8 cellular contexts compared by ENCODE assay signal in the genomic region with DNA sequence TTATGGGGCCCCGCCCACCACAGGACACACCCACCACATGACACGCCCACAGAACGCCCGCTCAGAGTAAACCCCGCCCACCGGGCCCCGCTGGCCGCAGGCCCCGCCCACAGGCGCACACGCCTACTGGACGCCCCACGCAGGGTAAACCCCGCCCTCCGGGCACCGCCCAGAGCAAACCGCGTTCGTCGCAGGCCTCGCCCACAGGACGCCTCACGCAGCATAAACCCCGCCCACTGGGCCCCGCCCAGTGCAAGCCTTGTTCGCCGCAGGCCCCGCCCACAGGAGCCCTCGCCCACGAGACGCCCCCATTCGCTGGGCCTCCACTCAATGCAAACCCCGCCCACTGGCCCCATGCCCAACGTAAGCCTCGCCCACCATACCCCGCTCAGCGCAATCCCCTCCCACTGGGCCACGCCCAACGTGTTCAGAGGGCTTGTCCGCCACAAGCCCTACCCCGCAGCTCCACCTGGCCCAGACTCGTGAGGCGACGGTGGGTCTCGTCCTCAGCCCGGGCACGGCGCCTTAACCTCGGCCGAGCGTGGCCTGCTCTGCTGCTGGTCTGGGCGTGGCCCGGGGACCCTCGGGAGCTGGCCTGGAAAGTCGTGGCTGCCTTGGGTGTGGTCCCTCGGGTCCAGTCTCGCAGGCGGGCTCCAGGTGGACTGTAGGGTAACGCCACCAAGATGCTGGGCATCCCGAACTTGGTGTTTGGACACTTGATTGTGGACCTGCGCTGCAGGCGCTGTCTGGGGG. TPM values are rescaled to one million over a fixed set of nuclear protein-coding genes. Genes with fewer than 3 reads are reported as not detected.
DNase-seq lines count a peak whose midpoint lies in the region; ATAC-seq and TF ChIP-seq lines count a peak whose summit lies in the region.

No MANE protein-coding gene starts in this region.

- in situ Hi-C loops in GM23248 (cut with MboI), result no loop called here

- no peak overlapping the region for H3K27ac Mint-ChIP-seq in activated T-helper 17 cell treated with anti-CD3 and anti-CD28 coated beads, Interleukin-2, amount 50 U/mL, for 72 hours
- H3K27ac Mint-ChIP-seq in nephron, result peak overlapping the region in 1 of 3 experiments; percentile 61

- no peak overlapping the region for H3K27ac ChIP-seq in GM23248
- H3K27ac ChIP-seq in Karpas-422 (ENCODE audit: low read length), result no peak overlapping the region

- H3K36me3 Mint-ChIP-seq in activated T-helper 17 cell treated with anti-CD3 and anti-CD28 coated beads, Interleukin-2, amount 50 U/mL, for 72 hours (ENCODE audit: low read depth), result no peaks in the 10 kb centered on the region
- H3K36me3 Mint-ChIP-seq in nephron (ENCODE audit: low read depth), result no peaks in the 10 kb centered on the region

- DNase-seq in Daoy (ENCODE audit: low read depth), result peak; percentile 98
- DNase-seq in GM23248, result peak; percentile 97
- DNase-seq in Karpas-422, result peak; percentile 100
- DNase-seq in RPMI8226, result peak; percentile 100
- DNase-seq in fibroblast of the aortic adventitia (ENCODE audit: low read depth), result peak; percentile 93
- DNase-seq in stimulated activated naive CD4-positive, alpha-beta T cell treated with Interleukin-2 at 50 U/mL for 16 hours (lab: John Stamatoyannopoulos, UW), result peak; percentile 95

- H4K20me1 ChIP-seq in GM23248 (ENCODE audit: insufficient read depth), result no peaks in the 10 kb centered on the region
- 0 out of 2 replicates have a peak, but pooled peaks cover 4% of the 10 kb centered on the region for H4K20me1 ChIP-seq in Karpas-422 (ENCODE audit: insufficient read depth, low read depth, low read length)

- 13 to 15% methylated on average over 36 to 60 of the region's 62 CpGs for WGBS in GM23248 (ENCODE audit: low coverage in 1 of 2, low lambda C conversion rate in 2 of 2, missing lambda C conversion rate in 2 of 2), 2 experiments

- no peaks in the 10 kb centered on the region for H3F3A ChIP-seq in GM23248 (ENCODE audit: insufficient read depth)

- H3K79me2 ChIP-seq in GM23248 (ENCODE audit: insufficient read depth) (no peaks in the 10 kb centered on the region), Karpas-422 (ENCODE audit: low read length) (no peaks in the 10 kb centered on the region)

- H3K9me3 Mint-ChIP-seq in activated T-helper 17 cell treated with anti-CD3 and anti-CD28 coated beads, Interleukin-2, amount 50 U/mL, for 72 hours, result no peaks in the 10 kb centered on the region
- H3K9me3 Mint-ChIP-seq in nephron, result no peaks in the 10 kb centered on the region

- no peak for TF ChIP-seq CTCF in fibroblast of the aortic adventitia (IDR thresholded peaks at IDR 0.05; ENCODE audit: insufficient read depth, low read length)
- TF ChIP-seq CTCF in nephron (IDR thresholded peaks at IDR 0.05; ENCODE audit: unreplicated experiment in 3 of 3), result no peak

- H3K9me2 ChIP-seq in GM23248 (ENCODE audit: insufficient read depth) (no peaks in the 10 kb centered on the region), Karpas-422 (replicated peaks; ENCODE audit: insufficient read depth, low read length) (no peaks in the 10 kb centered on the region)

- H2AFZ ChIP-seq in GM23248, result peak overlapping the region; percentile 55
- H2AFZ ChIP-seq in Karpas-422 (ENCODE audit: low read length), result peak overlapping the region; percentile 62; the same call in 1 of the 2 replicates

- no peak overlapping the region for H3K9ac ChIP-seq in GM23248
- no peak overlapping the region for H3K9ac ChIP-seq in Karpas-422 (ENCODE audit: low read length)

- H3K27me3 Mint-ChIP-seq in activated T-helper 17 cell treated with anti-CD3 and anti-CD28 coated beads, Interleukin-2, amount 50 U/mL, for 72 hours, result no peaks in the 10 kb centered on the region
- peaks cover 7% of the 10 kb centered on the region for H3K27me3 Mint-ChIP-seq in nephron (ENCODE audit: low read depth)

- H3K9me3 ChIP-seq in GM23248 (ENCODE audit: low read depth), result no peaks in the 10 kb centered on the region
- H3K9me3 ChIP-seq in Karpas-422 (ENCODE audit: low read length), result no peaks in the 10 kb centered on the region

- no peaks in the 10 kb centered on the region for H3K4me1 ChIP-seq in GM23248 (ENCODE audit: insufficient read depth)
- H3K4me1 ChIP-seq in Karpas-422 (ENCODE audit: low read length), result peaks cover 9% of the 10 kb centered on the region

- no peaks in the 10 kb centered on the region for H3K4me1 Mint-ChIP-seq in activated T-helper 17 cell treated with anti-CD3 and anti-CD28 coated beads, Interleukin-2, amount 50 U/mL, for 72 hours
- H3K4me1 Mint-ChIP-seq in nephron, result peaks cover 15% of the 10 kb centered on the region

- H3K4me3 Mint-ChIP-seq in activated T-helper 17 cell treated with anti-CD3 and anti-CD28 coated beads, Interleukin-2, amount 50 U/mL, for 72 hours, result peak overlapping the region; percentile 49
- peak overlapping the region; percentile 62 to 77 (median 63) for H3K4me3 Mint-ChIP-seq in nephron

- H3K36me3 ChIP-seq in GM23248 (ENCODE audit: low read depth), result no peaks in the 10 kb centered on the region
- no peaks in the 10 kb centered on the region for H3K36me3 ChIP-seq in Karpas-422 (ENCODE audit: insufficient read depth, low read length)

- no peaks in the 10 kb centered on the region for H3K27me3 ChIP-seq in GM23248 (replicated peaks; ENCODE audit: insufficient read depth)
- H3K27me3 ChIP-seq in Karpas-422 (ENCODE audit: low read length), result no peaks in the 10 kb centered on the region

- peak; percentile 90 for ATAC-seq in activated T-helper 17 cell treated with anti-CD3 and anti-CD28 coated beads, Interleukin-2, amount 50 U/mL, for 72 hours (replicated peaks)

- H3K4me3 ChIP-seq in GM23248 (peak overlapping the region; percentile 65), Karpas-422 (ENCODE audit: low read length) (peak overlapping the region; percentile 65), fibroblast of the aortic adventitia (ENCODE audit: low read depth, low read length) (peak overlapping the region; percentile 48)

- H3K4me2 ChIP-seq in GM23248 (ENCODE audit: unreplicated experiment) (peak overlapping the region; percentile 43), Karpas-422 (ENCODE audit: low read depth, low read length, poor library complexity, severe bottlenecking) (peak overlapping the region; percentile 65)

RNA-seq across cellular contexts. Expression of a gene that starts 0.4 kb away (rescaled TPM):
- 0.23 and 0.33 TPM in 2 replicates for total RNA-seq in Daoy (2014; rRNA removed; shearing (Covaris generic))
- not detected in 2 replicates for total RNA-seq in GM23248 (2014; rRNA removed; shearing (Covaris generic))
- 0.28 and 0.40 TPM in 2 replicates for polyA plus RNA-seq in GM23248 (2016; fragmentation: Nextera tagmentation; extraction: Ambion mirVana)
- total RNA-seq in Karpas-422 (2014; rRNA removed; shearing (Covaris generic); ENCODE audit: low replicate concordance), result not detected in 2 replicates
- total RNA-seq in activated T-helper 17 cell treated with anti-CD3 and anti-CD28 coated beads, Interleukin-2, amount 50 U/mL, for 72 hours, result 1 to 10 TPM; 1.8 to 2.0 TPM
- 0.72 TPM in 1 of 2 replicates, not detected in the other for total RNA-seq in fibroblast of the aortic adventitia (ENCODE audit: low replicate concordance)

RNA-seq across cellular contexts. Expression of a gene that starts 4.4 kb away (rescaled TPM):
- total RNA-seq in Daoy (2014; rRNA removed; shearing (Covaris generic)), result 0.23 TPM in 1 of 2 replicates, not detected in the other
- total RNA-seq in GM23248 (2014; rRNA removed; shearing (Covaris generic)), result 0.11 and 0.51 TPM in 2 replicates
- not detected in 2 replicates for polyA plus RNA-seq in GM23248 (2016; fragmentation: Nextera tagmentation; extraction: Ambion mirVana)
- 0.32 TPM in 1 of 2 replicates, not detected in the other for total RNA-seq in Karpas-422 (2014; rRNA removed; shearing (Covaris generic); ENCODE audit: low replicate concordance)
- total RNA-seq in activated T-helper 17 cell treated with anti-CD3 and anti-CD28 coated beads, Interleukin-2, amount 50 U/mL, for 72 hours, result 1 to 10 TPM in 1 of 2 donors, under 1 TPM in 1; 0.86 to 1.7 TPM
- total RNA-seq in fibroblast of the aortic adventitia (ENCODE audit: low replicate concordance), result 0.36 and 0.49 TPM in 2 replicates

RNA-seq across cellular contexts. Expression of a gene that starts 28.6 kb away (rescaled TPM):
- total RNA-seq in Daoy (2014; rRNA removed; shearing (Covaris generic)), result 49.3 and 50.1 TPM in 2 replicates
- 87.6 and 97.7 TPM in 2 replicates for total RNA-seq in GM23248 (2014; rRNA removed; shearing (Covaris generic))
- polyA plus RNA-seq in GM23248 (2016; fragmentation: Nextera tagmentation; extraction: Ambion mirVana), result 92.0 and 148 TPM in 2 replicates
- total RNA-seq in Karpas-422 (2014; rRNA removed; shearing (Covaris generic); ENCODE audit: low replicate concordance), result 65.7 and 93.7 TPM in 2 replicates
- total RNA-seq in activated T-helper 17 cell treated with anti-CD3 and anti-CD28 coated beads, Interleukin-2, amount 50 U/mL, for 72 hours, result 100 to 1,000 TPM; 266 to 410 TPM
- 71.6 and 108 TPM in 2 replicates for total RNA-seq in fibroblast of the aortic adventitia (ENCODE audit: low replicate concordance)
